In genomic region chr1:227731241-227731677, GRCh38 we compare ENCODE assay signal across 19 cellular contexts. TPM values are rescaled to one million over a fixed set of nuclear protein-coding genes. Genes with fewer than 3 reads are reported as not detected.
DNase-seq lines count a peak whose midpoint lies in the region; ATAC-seq, FAIRE-seq and TF ChIP-seq lines count a peak whose summit lies in the region.
"Had no signal": no experiment of that assay in that cellular context is flagged by ENCODE, and none has a peak within 500 bp of the region (broad histone marks: within the 10 kb centered on the region; RNA-seq: fewer than 3 reads in every experiment).

No MANE protein-coding gene starts in this region.

- no peak overlapping the region for H2BK120ac ChIP-seq in mesendoderm (ENCODE audit: low read depth, low read length)

- peaks cover 17 to 84% of the 10 kb centered on the region in 2 experiments for H3K4me1 ChIP-seq in K562 (replicated peaks in 1 of 2; ENCODE audit: control insufficient read depth in 2 of 2, insufficient read depth in 2 of 2, low read length in 2 of 2)
- peaks cover 24 to 74% (median 60%) of the 10 kb centered on the region in 4 donors for H3K4me1 ChIP-seq in liver (ENCODE audit: control insufficient read depth in 4 of 4, insufficient read depth in 4 of 4, low read length in 3 of 4)
- peaks cover 5% of the 10 kb centered on the region for H3K4me1 ChIP-seq in mesendoderm (ENCODE audit: control insufficient read depth, low read depth, low read length)

- H4K8ac ChIP-seq in mesendoderm (ENCODE audit: low read depth, low read length): no peak overlapping the region

- H3K9me3 Mint-ChIP-seq in activated CD8-positive, alpha-beta memory T cell treated with anti-CD3 and anti-CD28 coated beads, Interleukin-2, amount 10 ng/mL, durations not matched to agents 7 days and 5 days (ENCODE audit: low read depth): no peaks in the 10 kb centered on the region

- ATAC-seq in activated CD8-positive, alpha-beta memory T cell treated with anti-CD3 and anti-CD28 coated beads, Interleukin-2, amount 10 ng/mL, durations not matched to agents 7 days and 5 days: no peak
- ATAC-seq in K562 (no peak), HG02642 (IDR thresholded peaks at IDR 0.05; ENCODE audit: poor library complexity, unreplicated experiment) (no peak)
- ATAC-seq: A549 had no signal

- peaks cover 12% of the 10 kb centered on the region for H3K27me3 Mint-ChIP-seq in activated CD8-positive, alpha-beta memory T cell treated with anti-CD3 and anti-CD28 coated beads, Interleukin-2, amount 10 ng/mL, durations not matched to agents 7 days and 5 days

- H3K56ac ChIP-seq in mesendoderm (ENCODE audit: low read length): no peak overlapping the region

- POLR2A ChIA-PET in K562 (lab: Yijun Ruan, JAX): interaction anchor here (0.5 to 1.1 kb wide), 4 partner anchors 44 to 1304 kb away, joined by 3 to 4 read pairs (median 4); no protein-coding TSS in a partner anchor

- peaks cover 17% of the 10 kb centered on the region for H4K20me1 ChIP-seq in K562 (replicated peaks; ENCODE audit: control insufficient read depth, insufficient read depth, low read length)

- no peak for FAIRE-seq in K562 (lab: Jason Lieb, UNC)
- FAIRE-seq: A549, GM12892 had no signal

- in situ Hi-C loops in K562 (cut with MboI): no loop called here

- H2AFZ ChIP-seq in K562 (ENCODE audit: low read depth, low read length): no peak overlapping the region
- H2AFZ ChIP-seq: GM23248 had no signal

- peak; percentile 39 for DNase-seq in activated CD8-positive, alpha-beta memory T cell treated with anti-CD3 and anti-CD28 coated beads, Interleukin-2, amount 10 ng/mL, durations not matched to agents 7 days and 5 days
- DNase-seq in activated CD8-positive, alpha-beta memory T cell treated with anti-CD3 and anti-CD28 coated beads, Interleukin-2, amount 50 U/mL, for 48 hours: no peak
- DNase-seq in K562 (ENCODE audit: extremely low read depth in 1 of 4, low spot score in 3 of 4): no peak
- DNase-seq in posterior vena cava (ENCODE audit: low spot score): peak; percentile 73
- no peak for DNase-seq in dedifferentiated amniotic fluid mesenchymal stem cell (ENCODE audit: extremely low spot score)
- DNase-seq in mesendoderm: no peak
- DNase-seq: GF-D8, GM23248, NCI-H1048, NCI-H1436 treated with DMSO at 0.1 percent for 48 hours, NCI-H2029 treated with DMSO at 0.1 percent for 48 hours, NCI-H510A treated with DMSO at 0.1 percent for 48 hours, SHP77 treated with DMSO at 0.1 percent for 48 hours had no signal

- H3K36me3 Mint-ChIP-seq in activated CD8-positive, alpha-beta memory T cell treated with anti-CD3 and anti-CD28 coated beads, Interleukin-2, amount 10 ng/mL, durations not matched to agents 7 days and 5 days: peaks cover 11% of the 10 kb centered on the region

- H3K4me3 Mint-ChIP-seq in activated CD8-positive, alpha-beta memory T cell treated with anti-CD3 and anti-CD28 coated beads, Interleukin-2, amount 10 ng/mL, durations not matched to agents 7 days and 5 days: no peak overlapping the region

- H3K27me3 ChIP-seq in K562 (ENCODE audit: control insufficient read depth in 2 of 2, insufficient read depth in 2 of 2, low read length in 2 of 2) (no peaks in the 10 kb centered on the region), liver (ENCODE audit: control insufficient read depth in 4 of 4, insufficient read depth in 4 of 4, low read length in 3 of 4) (no peaks in the 10 kb centered on the region), mesendoderm (ENCODE audit: insufficient read depth, low read length, poor library complexity) (no peaks in the 10 kb centered on the region)
- H3K27me3 ChIP-seq: BLaER1 treated with 17β-estradiol and CSF1 and Interleukin-3, amounts not matched to agents 10 nM and 100 nM had no signal

- peaks cover 36% of the 10 kb centered on the region for H3K79me2 ChIP-seq in K562 (ENCODE audit: control insufficient read depth, insufficient read depth, low read length)
- peaks cover 18% of the 10 kb centered on the region for H3K79me2 ChIP-seq in mesendoderm (ENCODE audit: control insufficient read depth, insufficient read depth, low read length)

- BruUV-seq in K562 (replicated peaks; lab: Mats Ljungman, UMichigan): no TSS peak

- H3K36me3 ChIP-seq in K562 (ENCODE audit: control insufficient read depth, insufficient read depth, low read length) (peaks cover 35% of the 10 kb centered on the region; the same call in 2 of the 3 replicates), liver (ENCODE audit: control insufficient read depth in 4 of 4, insufficient read depth in 3 of 4, low read depth in 1 of 4, low read length in 3 of 4) (peaks cover 0 to 17% (median 4%) of the 10 kb centered on the region in 4 donors), mesendoderm (ENCODE audit: control insufficient read depth, insufficient read depth, low read length) (peaks cover 5% of the 10 kb centered on the region)

- peaks cover 18% of the 10 kb centered on the region for H3K79me1 ChIP-seq in mesendoderm (ENCODE audit: low read length)

- no peak overlapping the region for H2AK5ac ChIP-seq in mesendoderm (ENCODE audit: low read length)

- no peak overlapping the region for H4K5ac ChIP-seq in mesendoderm (ENCODE audit: low read length)

- H3K4me2 ChIP-seq in K562 (ENCODE audit: insufficient read depth, low read length) (no peak overlapping the region), mesendoderm (ENCODE audit: low read length) (no peak overlapping the region)
- H3K4me2 ChIP-seq: A549; BLaER1 treated with 17β-estradiol and CSF1 and Interleukin-3, amounts not matched to agents 10 nM and 100 nM; KMS-11 had no signal

- H3K9me3 ChIP-seq in K562 (replicated peaks; ENCODE audit: control insufficient read depth, insufficient read depth, low read depth, low read length) (no peaks in the 10 kb centered on the region), liver (ENCODE audit: control insufficient read depth in 4 of 4, low read length in 3 of 4) (no peaks in the 10 kb centered on the region)
- H3K9me3 ChIP-seq: A549; BLaER1 treated with 17β-estradiol and CSF1 and Interleukin-3, amounts not matched to agents 10 nM and 100 nM had no signal

- WGBS in K562 (ENCODE audit: insufficient coverage, low coverage, missing lambda C conversion rate): 89% methylated on average over 11 of the region's 11 CpGs
- 55% methylated on average over 11 of the region's 11 CpGs for WGBS in liver
- no CpG with 5 or more reads among the region's 11 CpGs for WGBS in mesendoderm (ENCODE audit: extremely low coverage, insufficient coverage, low lambda C conversion rate)

- H3K18ac ChIP-seq in mesendoderm (ENCODE audit: low read length): no peak overlapping the region

- H3K4ac ChIP-seq in mesendoderm (ENCODE audit: low read depth, low read length): no peak overlapping the region

- no peak overlapping the region for H3K27ac Mint-ChIP-seq in activated CD8-positive, alpha-beta memory T cell treated with anti-CD3 and anti-CD28 coated beads, Interleukin-2, amount 10 ng/mL, durations not matched to agents 7 days and 5 days

- TF ChIP-seq RAD21 in K562 (CRISPR knock-in tag; conservative IDR thresholded peaks at IDR 0.05 in 1 of 2, IDR thresholded peaks at IDR 0.05 in 1 of 2): no peak
- TF ChIP-seq RAD21 in liver (IDR thresholded peaks at IDR 0.05): no peak

- H3K9ac ChIP-seq in K562 (ENCODE audit: insufficient read depth in 1 of 2, low read depth in 2 of 2, low read length in 2 of 2) (peak overlapping the region in 1 of 2 experiments; percentile 22; a peak in 1 of 4 replicates), liver (ENCODE audit: low read depth in 1 of 2, low read length in 2 of 2) (no peak overlapping the region), mesendoderm (ENCODE audit: low read length) (no peak overlapping the region)
- H3K9ac ChIP-seq: GM23248, KMS-11 had no signal

- intact Hi-C loops in K562 (cut with micrococcal nuclease) (no loop called here), posterior vena cava (cut with DNase I) (no loop called here)

- H3K4me3 ChIP-seq in K562: no peak overlapping the region
- H3K4me3 ChIP-seq in liver (ENCODE audit: low read depth in 1 of 3, low read length in 3 of 3): no peak overlapping the region
- no peak overlapping the region for H3K4me3 ChIP-seq in mesendoderm (ENCODE audit: low read length)
- H3K4me3 ChIP-seq: A549; BLaER1 treated with 17β-estradiol and CSF1 and Interleukin-3, amounts not matched to agents 10 nM and 100 nM; GM23248 had no signal

- no peak overlapping the region for H3K27ac ChIP-seq in K562 (ENCODE audit: extremely low read depth, low read depth, low read length)
- peak overlapping the region; percentile 68 to 72 for H3K27ac ChIP-seq in liver (ENCODE audit: low read depth in 1 of 2, low read length in 2 of 2)
- no peak overlapping the region for H3K27ac ChIP-seq in mesendoderm (ENCODE audit: low read depth, low read length)
- H3K27ac ChIP-seq: A549; BLaER1 treated with 17β-estradiol and CSF1 and Interleukin-3, amounts not matched to agents 10 nM and 100 nM; GM23248; KMS-11 had no signal

- CTCF ChIA-PET in activated CD8-positive, alpha-beta memory T cell treated with anti-CD3 and anti-CD28 coated beads, Interleukin-2, amount 10 ng/mL, durations not matched to agents 7 days and 5 days (lab: Charles Lee): interaction anchor here (0.8 to 2.7 kb wide), 4 partner anchors 29 to 222 kb away, joined by 3 to 8 read pairs (median 4); no protein-coding TSS in a partner anchor
- CTCF ChIA-PET in K562 (lab: Yijun Ruan, JAX; ENCODE audit: low intra/inter-chr PET ratio): no interaction called here

- no peak for TF ChIP-seq CTCF in K562 (IDR thresholded peaks at IDR 0.05 in 2 of 3, conservative IDR thresholded peaks at IDR 0.05 in 1 of 3; ENCODE audit: insufficient read depth in 2 of 3, low read depth in 1 of 3, low read length in 3 of 3)
- no peak for TF ChIP-seq CTCF in liver (IDR thresholded peaks at IDR 0.05; ENCODE audit: low read depth, low read length, missing input control)

- H3K4me1 Mint-ChIP-seq in activated CD8-positive, alpha-beta memory T cell treated with anti-CD3 and anti-CD28 coated beads, Interleukin-2, amount 10 ng/mL, durations not matched to agents 7 days and 5 days: peaks cover 33% of the 10 kb centered on the region

- no peak overlapping the region for H2BK5ac ChIP-seq in mesendoderm (ENCODE audit: low read length)

- H2BK15ac ChIP-seq in mesendoderm (replicated peaks; ENCODE audit: low read depth): no peak overlapping the region

- TF ChIP-seq EP300 in K562 (IDR thresholded peaks at IDR 0.05; ENCODE audit: low read length): no peak

- no peaks in the 10 kb centered on the region for H3K9me1 ChIP-seq in K562 (ENCODE audit: control insufficient read depth, insufficient read depth, low read length)

- H3K23ac ChIP-seq in mesendoderm (ENCODE audit: low read length): no peak overlapping the region

- no peak for TF ChIP-seq POLR2A in K562 (conservative IDR thresholded peaks at IDR 0.05)

RNA-seq across cellular contexts. Expression of gene JMJD4, which starts 3.8 kb away (rescaled TPM):
- total RNA-seq in activated CD8-positive, alpha-beta memory T cell treated with anti-CD3 and anti-CD28 coated beads, Interleukin-2, amount 10 ng/mL, durations not matched to agents 7 days and 5 days: 10 to 100 TPM; 17.7 to 24.1 TPM
- 49.8 and 198 TPM in 2 replicates for total RNA-seq in K562 (2011; cell fraction: chromatin; rRNA removed; ENCODE audit: low replicate concordance)
- total RNA-seq in K562 (2011; cell fraction: nucleolus; rRNA removed): 191 and 200 TPM in 2 replicates
- total RNA-seq in K562 (2011; cell fraction: nucleoplasm; rRNA removed): 67.6 and 91.5 TPM in 2 replicates
- total RNA-seq in K562 (2014; rRNA removed) (39.6 and 52.8 TPM in 2 replicates), K562 (2014; rRNA removed; fragmentation: Illumina TruSeq; extraction: Trizol) (19.5 and 20.3 TPM in 2 replicates), K562 (2015; rRNA removed; fragmentation: Illumina TruSeq; extraction: Trizol) (30.3 and 33.9 TPM in 2 replicates), K562 (2021) (41.7 and 42.6 TPM in 2 replicates), liver (10 to 100 TPM; 12.6 to 22.1 TPM), posterior vena cava (10 to 100 TPM; 10.3 to 11.4 TPM)
- polyA plus RNA-seq in K562 (2011; rRNA removed) (23.4 and 29.2 TPM in 2 replicates), K562 (2014; fragmentation: Illumina TruSeq; extraction: Trizol) (22.0 and 26.6 TPM in 2 replicates), K562 (2014; fragmentation: Nextera tagmentation; extraction: Ambion mirVana) (1 to 10 TPM; 1.4 to 3.0 TPM), K562 (2014; rRNA removed) (31.7 and 34.7 TPM in 2 replicates), liver (10 to 100 TPM; 12.4 to 15.5 TPM)
- polyA plus RNA-seq in K562 (2011; cell fraction: cytosol; rRNA removed): 30.5 and 75.3 TPM in 2 replicates
- polyA plus RNA-seq in K562 (2011; cell fraction: nucleus; rRNA removed): 80.7 and 138 TPM in 2 replicates
- 22.6 and 23.5 TPM in 2 replicates for polyA plus RNA-seq in K562 (2012)
- polyA minus RNA-seq in K562 (2011; rRNA and poly(A)+ RNA removed): 26.8 and 39.5 TPM in 2 replicates
- 16.2 and 28.8 TPM in 2 replicates for polyA minus RNA-seq in K562 (2011; cell fraction: cytosol; rRNA and poly(A)+ RNA removed)
- polyA minus RNA-seq in K562 (2011; cell fraction: nucleus; rRNA and poly(A)+ RNA removed): 148 and 159 TPM in 2 replicates
- polyA plus RNA-seq in mesendoderm (2013, experiment 1 of 2): 10.8 TPM
- polyA plus RNA-seq in mesendoderm (2013, experiment 2 of 2): 10.8 TPM

RNA-seq across cellular contexts. Expression of gene SNAP47, which starts 4.0 kb away (rescaled TPM):
- total RNA-seq in activated CD8-positive, alpha-beta memory T cell treated with anti-CD3 and anti-CD28 coated beads, Interleukin-2, amount 10 ng/mL, durations not matched to agents 7 days and 5 days: 10 to 100 TPM; 33.9 to 35.3 TPM
- 76.1 and 128 TPM in 2 replicates for total RNA-seq in K562 (2011; cell fraction: chromatin; rRNA removed; ENCODE audit: low replicate concordance)
- 57.5 and 65.0 TPM in 2 replicates for total RNA-seq in K562 (2011; cell fraction: nucleolus; rRNA removed)
- total RNA-seq in K562 (2011; cell fraction: nucleoplasm; rRNA removed): 47.6 and 53.5 TPM in 2 replicates
- total RNA-seq in K562 (2014; rRNA removed) (40.9 and 49.6 TPM in 2 replicates), K562 (2014; rRNA removed; fragmentation: Illumina TruSeq; extraction: Trizol) (30.7 and 32.7 TPM in 2 replicates), K562 (2015; rRNA removed; fragmentation: Illumina TruSeq; extraction: Trizol) (32.5 and 33.2 TPM in 2 replicates), K562 (2021) (37.3 and 41.3 TPM in 2 replicates), liver (10 to 100 TPM; 16.8 to 23.3 TPM), posterior vena cava (10 to 100 TPM; 14.8 to 16.3 TPM)
- polyA plus RNA-seq in K562 (2011; rRNA removed) (32.1 and 36.8 TPM in 2 replicates), K562 (2014; fragmentation: Illumina TruSeq; extraction: Trizol) (32.6 and 36.8 TPM in 2 replicates), K562 (2014; fragmentation: Nextera tagmentation; extraction: Ambion mirVana) (1 to 10 TPM; 2.5 to 4.4 TPM), K562 (2014; rRNA removed) (24.9 and 33.0 TPM in 2 replicates), liver (10 to 100 TPM; 15.3 to 15.7 TPM)
- 38.5 and 42.9 TPM in 2 replicates for polyA plus RNA-seq in K562 (2011; cell fraction: cytosol; rRNA removed)
- 32.8 and 52.6 TPM in 2 replicates for polyA plus RNA-seq in K562 (2011; cell fraction: nucleus; rRNA removed)
- polyA plus RNA-seq in K562 (2012): 28.7 and 32.4 TPM in 2 replicates
- 33.3 and 35.8 TPM in 2 replicates for polyA minus RNA-seq in K562 (2011; rRNA and poly(A)+ RNA removed)
- 21.2 TPM in 2 replicates for polyA minus RNA-seq in K562 (2011; cell fraction: cytosol; rRNA and poly(A)+ RNA removed)
- 38.6 and 53.3 TPM in 2 replicates for polyA minus RNA-seq in K562 (2011; cell fraction: nucleus; rRNA and poly(A)+ RNA removed)
- polyA plus RNA-seq in mesendoderm (2013, experiment 1 of 2): 20.3 TPM
- 20.4 TPM for polyA plus RNA-seq in mesendoderm (2013, experiment 2 of 2)

Comparison
In these comparisons a context has a peak if more than half of its experiments do, and no peak if none do; other contexts are left out.
1. DNase-seq: peak in activated CD8-positive, alpha-beta memory T cell treated with anti-CD3 and anti-CD28 coated beads, Interleukin-2, amount 10 ng/mL, durations not matched to agents 7 days and 5 days (single experiment) and posterior vena cava (single experiment); none in activated CD8-positive, alpha-beta memory T cell treated with anti-CD3 and anti-CD28 coated beads, Interleukin-2, amount 50 U/mL, for 48 hours (single experiment), K562 (0 of 4), dedifferentiated amniotic fluid mesenchymal stem cell (single experiment) and mesendoderm (single experiment).
2. H3K27ac ChIP-seq: peak in liver (2 of 2); none in K562 (single experiment) and mesendoderm (single experiment).